In genomic region chr9:109013678-109014145, GRCh38 we compare ENCODE assay signal across 8 cellular contexts. TPM values are rescaled to one million over a fixed set of nuclear protein-coding genes. Genes with fewer than 3 reads are reported as not detected.
DNase-seq lines count a peak whose midpoint lies in the region; ATAC-seq and TF ChIP-seq lines count a peak whose summit lies in the region.

No MANE protein-coding gene starts in this region.

- H2AFZ ChIP-seq in neural cell (ENCODE audit: low read depth, low read length) = no peak overlapping the region

- H3K36me3 Mint-ChIP-seq in effector memory CD8-positive, alpha-beta T cell (ENCODE audit: insufficient read depth) = peaks cover 9% of the 10 kb centered on the region

- H3K36me3 ChIP-seq in NT2/D1 (ENCODE audit: insufficient read depth, insufficient read length, low read length) (peaks cover 13% of the 10 kb centered on the region), neural cell (ENCODE audit: insufficient read depth, low read length) (peaks cover 4% of the 10 kb centered on the region)

- H3K4me3 ChIP-seq in NT2/D1 (ENCODE audit: insufficient read length, low read depth) = peak overlapping the region; percentile 24
- peak overlapping the region; percentile 85 for H3K4me3 ChIP-seq in neural cell (ENCODE audit: low read length)

- no peak for TF ChIP-seq EP300 in neural cell (conservative IDR thresholded peaks at IDR 0.05; ENCODE audit: poor library complexity, severe bottlenecking)

- H3K9me3 ChIP-seq in NT2/D1 (ENCODE audit: insufficient read depth, low read length) (no peaks in the 10 kb centered on the region), neural cell (ENCODE audit: low read length) (no peaks in the 10 kb centered on the region)

- H3K27ac Mint-ChIP-seq in effector memory CD8-positive, alpha-beta T cell = peak overlapping the region; percentile 61 to 91

- TF ChIP-seq CTCF in neural cell (IDR thresholded peaks at IDR 0.05; ENCODE audit: poor library complexity, severe bottlenecking) = no peak

- no peak overlapping the region for H3K4me2 ChIP-seq in neural cell (ENCODE audit: low read length)

- H3K27me3 ChIP-seq in NT2/D1 (ENCODE audit: insufficient read depth, insufficient read length) (no peaks in the 10 kb centered on the region), neural cell (ENCODE audit: insufficient read depth, low read depth, low read length) (no peaks in the 10 kb centered on the region)

- peaks cover 21% of the 10 kb centered on the region for H3K79me2 ChIP-seq in neural cell (replicated peaks; ENCODE audit: insufficient read depth, low read length)

- peaks cover 3% of the 10 kb centered on the region for H3F3A ChIP-seq in neural cell (ENCODE audit: insufficient read depth, low read length, poor library complexity, severe bottlenecking)

- DNase-seq in GM03348 (ENCODE audit: low spot score) (peak; percentile 77), NT2/D1 (ENCODE audit: low read depth, low spot score) (no peak), NCI-H128 (lab: John Stamatoyannopoulos, UW; ENCODE audit: unreplicated experiment) (no peak), NCI-H2081 treated with DMSO at 0.1 percent for 48 hours (lab: John Stamatoyannopoulos, UW) (no peak)
- DNase-seq in effector memory CD8-positive, alpha-beta T cell = no peak

- H4K20me1 ChIP-seq in neural cell (ENCODE audit: insufficient read depth) = no peaks in the 10 kb centered on the region

- H3K9me3 Mint-ChIP-seq in effector memory CD8-positive, alpha-beta T cell = no peaks in the 10 kb centered on the region

- no peak overlapping the region for H3K27ac ChIP-seq in neural cell (ENCODE audit: low read length)

- peaks cover 19 to 27% of the 10 kb centered on the region in 2 donors for H3K4me1 Mint-ChIP-seq in effector memory CD8-positive, alpha-beta T cell (ENCODE audit: low read depth in 2 of 2)

- no peak for TF ChIP-seq RAD21 in neural cell (conservative IDR thresholded peaks at IDR 0.05)

- no peak for ATAC-seq in effector memory CD8-positive, alpha-beta T cell (replicated peaks)
- ATAC-seq in HG03108 (IDR thresholded peaks at IDR 0.05; ENCODE audit: unreplicated experiment) (no peak), HG02678 (IDR thresholded peaks at IDR 0.05; ENCODE audit: unreplicated experiment) (no peak)

- H3K27me3 Mint-ChIP-seq in effector memory CD8-positive, alpha-beta T cell = no peaks in the 10 kb centered on the region

- H3K9me2 ChIP-seq in neural cell (ENCODE audit: insufficient read depth, low read length) = no peaks in the 10 kb centered on the region

- no peaks in the 10 kb centered on the region for H3K4me1 ChIP-seq in NT2/D1 (ENCODE audit: insufficient read depth, insufficient read length)

- H3K9ac ChIP-seq in NT2/D1 (ENCODE audit: insufficient read length, low read depth) (no peak overlapping the region), neural cell (ENCODE audit: low read length) (no peak overlapping the region)

- peak overlapping the region; percentile 97 to 98 for H3K4me3 Mint-ChIP-seq in effector memory CD8-positive, alpha-beta T cell

TF ChIP-seq in neural cell, 6 proteins besides CTCF, POLR2A, EP300 and RAD21:
- TF ChIP-seq, protein P1, sequence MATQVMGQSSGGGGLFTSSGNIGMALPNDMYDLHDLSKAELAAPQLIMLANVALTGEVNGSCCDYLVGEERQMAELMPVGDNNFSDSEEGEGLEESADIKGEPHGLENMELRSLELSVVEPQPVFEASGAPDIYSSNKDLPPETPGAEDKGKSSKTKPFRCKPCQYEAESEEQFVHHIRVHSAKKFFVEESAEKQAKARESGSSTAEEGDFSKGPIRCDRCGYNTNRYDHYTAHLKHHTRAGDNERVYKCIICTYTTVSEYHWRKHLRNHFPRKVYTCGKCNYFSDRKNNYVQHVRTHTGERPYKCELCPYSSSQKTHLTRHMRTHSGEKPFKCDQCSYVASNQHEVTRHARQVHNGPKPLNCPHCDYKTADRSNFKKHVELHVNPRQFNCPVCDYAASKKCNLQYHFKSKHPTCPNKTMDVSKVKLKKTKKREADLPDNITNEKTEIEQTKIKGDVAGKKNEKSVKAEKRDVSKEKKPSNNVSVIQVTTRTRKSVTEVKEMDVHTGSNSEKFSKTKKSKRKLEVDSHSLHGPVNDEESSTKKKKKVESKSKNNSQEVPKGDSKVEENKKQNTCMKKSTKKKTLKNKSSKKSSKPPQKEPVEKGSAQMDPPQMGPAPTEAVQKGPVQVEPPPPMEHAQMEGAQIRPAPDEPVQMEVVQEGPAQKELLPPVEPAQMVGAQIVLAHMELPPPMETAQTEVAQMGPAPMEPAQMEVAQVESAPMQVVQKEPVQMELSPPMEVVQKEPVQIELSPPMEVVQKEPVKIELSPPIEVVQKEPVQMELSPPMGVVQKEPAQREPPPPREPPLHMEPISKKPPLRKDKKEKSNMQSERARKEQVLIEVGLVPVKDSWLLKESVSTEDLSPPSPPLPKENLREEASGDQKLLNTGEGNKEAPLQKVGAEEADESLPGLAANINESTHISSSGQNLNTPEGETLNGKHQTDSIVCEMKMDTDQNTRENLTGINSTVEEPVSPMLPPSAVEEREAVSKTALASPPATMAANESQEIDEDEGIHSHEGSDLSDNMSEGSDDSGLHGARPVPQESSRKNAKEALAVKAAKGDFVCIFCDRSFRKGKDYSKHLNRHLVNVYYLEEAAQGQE (IDR thresholded peaks at IDR 0.05; ENCODE audit: borderline replicate concordance) = no peak
- no peak for TF ChIP-seq TAF1 (IDR thresholded peaks at IDR 0.05; ENCODE audit: low read depth)
- no peak for TF ChIP-seq POLR2AphosphoS5 (IDR thresholded peaks at IDR 0.05)
- no peak for TF ChIP-seq MXI1 (conservative IDR thresholded peaks at IDR 0.05; ENCODE audit: poor library complexity, severe bottlenecking)

RNA-seq across cellular contexts. Expression of gene CTNNAL1, which starts 0.4 kb away (rescaled TPM):
- 14.3 and 24.7 TPM in 2 replicates for polyA plus RNA-seq in neural cell
- polyA minus RNA-seq in neural cell = 6.6 and 7.5 TPM in 2 replicates
